ENCODE assay signal across 8 cellular contexts in genomic region chr15:58331903-58332675, GRCh38.
DNase-seq lines count a peak whose midpoint lies in the region; ATAC-seq lines count a peak whose summit lies in the region.

No MANE protein-coding gene starts in this region.

- peak; percentile 95 for DNase-seq in ELF-1 (ENCODE audit: low read depth, low spot score)
- DNase-seq in NCI-H1417 (lab: John Stamatoyannopoulos, UW), result peak; percentile 70 to 97 (median 90)
- DNase-seq in amniotic epithelial cell (ENCODE audit: low read depth), result peak; percentile 99
- DNase-seq in left ventricle myocardium superior, result peak; percentile 94
- DNase-seq in pulmonary artery endothelial cell (ENCODE audit: low read depth, low spot score), result peak; percentile 78
- DNase-seq in ureter (ENCODE audit: low spot score), result peak; percentile 96

- H3K27me3 Mint-ChIP-seq in T-helper 1 cell treated with Interleukin-12 subunit alpha and Interleukin-12 subunit beta and Interleukin-4 antibody, amounts not matched to agents 30 μg/mL and 1 μg/mL, for 36 hours (ENCODE audit: low read depth), result no peaks in the 10 kb centered on the region

- intact Hi-C loops in left ventricle myocardium superior (cut with micrococcal nuclease), result no loop called here

- H3K36me3 Mint-ChIP-seq in T-helper 1 cell treated with Interleukin-12 subunit alpha and Interleukin-12 subunit beta and Interleukin-4 antibody, amounts not matched to agents 30 μg/mL and 1 μg/mL, for 36 hours (ENCODE audit: low read depth), result peaks cover 9% of the 10 kb centered on the region

- peak overlapping the region; percentile 56 for H3K4me3 Mint-ChIP-seq in T-helper 1 cell treated with Interleukin-12 subunit alpha and Interleukin-12 subunit beta and Interleukin-4 antibody, amounts not matched to agents 30 μg/mL and 1 μg/mL, for 36 hours

- H3K4me1 Mint-ChIP-seq in T-helper 1 cell treated with Interleukin-12 subunit alpha and Interleukin-12 subunit beta and Interleukin-4 antibody, amounts not matched to agents 30 μg/mL and 1 μg/mL, for 36 hours (ENCODE audit: low read depth), result peaks cover 41% of the 10 kb centered on the region

- peak overlapping the region; percentile 92 for H3K27ac Mint-ChIP-seq in T-helper 1 cell treated with Interleukin-12 subunit alpha and Interleukin-12 subunit beta and Interleukin-4 antibody, amounts not matched to agents 30 μg/mL and 1 μg/mL, for 36 hours

- peaks cover 14% of the 10 kb centered on the region for H3K9me3 Mint-ChIP-seq in T-helper 1 cell treated with Interleukin-12 subunit alpha and Interleukin-12 subunit beta and Interleukin-4 antibody, amounts not matched to agents 30 μg/mL and 1 μg/mL, for 36 hours

- ATAC-seq in HG02588 (IDR thresholded peaks at IDR 0.05; ENCODE audit: unreplicated experiment) (peak; percentile 74), left ventricle myocardium superior (peak; percentile 97)

Comparison
In these comparisons a context has a peak if more than half of its experiments do, and no peak if none do; other contexts are left out.
1. Peak in every context shown above with its lines: DNase-seq and ATAC-seq.